ENCODE assay signal across 8 cellular contexts in the genomic region with DNA sequence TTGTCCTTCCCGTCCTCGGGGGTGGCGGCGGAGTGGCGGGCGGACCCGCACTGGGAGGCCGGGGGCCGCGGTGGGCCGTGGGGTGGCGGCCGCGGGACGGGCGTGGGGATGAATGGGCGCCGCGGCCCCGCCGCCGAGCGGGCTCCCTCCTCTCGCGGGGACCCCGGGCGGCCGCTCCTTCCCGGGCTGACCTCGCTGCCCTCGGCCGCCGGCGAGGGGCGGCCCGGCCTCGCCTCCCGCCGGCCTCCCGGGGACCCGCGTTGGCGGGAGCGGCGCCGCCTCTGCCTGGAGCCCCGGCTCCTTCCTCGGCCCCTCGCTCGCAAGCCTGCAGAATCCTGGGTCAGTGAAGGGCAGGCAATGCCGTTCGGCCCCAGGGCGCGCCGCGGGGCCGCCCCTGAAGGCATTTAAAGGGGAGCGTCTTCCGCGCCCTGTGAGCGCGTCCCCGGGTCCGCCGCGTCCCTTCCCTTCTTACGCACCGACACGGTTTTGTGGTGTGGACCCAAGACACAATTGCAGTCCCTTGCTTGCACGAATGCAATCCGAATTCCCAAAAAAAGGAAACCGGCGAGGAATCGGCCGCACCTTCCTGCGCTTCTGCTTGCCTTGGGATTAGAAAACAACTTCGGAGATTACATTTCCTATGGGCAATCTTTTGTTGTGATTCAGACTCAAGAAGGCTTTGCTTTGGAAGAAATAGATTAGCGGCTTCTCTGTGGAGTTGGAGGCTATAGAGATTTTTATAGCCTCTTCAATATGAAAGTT. TPM values are rescaled to one million over a fixed set of nuclear protein-coding genes. Genes with fewer than 3 reads are reported as not detected.
A peak's percentile ranks its signal among the peaks of the same experiment; 100 is the strongest.
DNase-seq lines count a peak whose midpoint lies in the region; ATAC-seq and TF ChIP-seq lines count a peak whose summit lies in the region.

No MANE protein-coding gene starts in this region.

- H4K20me1 ChIP-seq in Karpas-422 (ENCODE audit: insufficient read depth, low read depth, low read length), result peaks cover 10% of the 10 kb centered on the region; the same call in 1 of the 2 replicates

- no peaks in the 10 kb centered on the region for H3K36me3 ChIP-seq in Karpas-422 (ENCODE audit: insufficient read depth, low read length)
- no peaks in the 10 kb centered on the region for H3K36me3 ChIP-seq in uterus

- intact Hi-C loops in uterus (cut with DNase I; ENCODE audit: low total_unique reads), result no loop called here

- H3K9me3 Mint-ChIP-seq in activated T-cell treated with anti-CD3 and anti-CD28 coated beads, Interleukin-2, amount 50 U/mL, for 4 hours, result no peaks in the 10 kb centered on the region

- H3K9ac ChIP-seq in Karpas-422 (ENCODE audit: low read length), result peak overlapping the region; percentile 68

- peaks cover 15% of the 10 kb centered on the region for H3K4me1 Mint-ChIP-seq in activated T-cell treated with anti-CD3 and anti-CD28 coated beads, Interleukin-2, amount 50 U/mL, for 4 hours (ENCODE audit: low read depth)

- peaks cover 19% of the 10 kb centered on the region for H3K4me1 ChIP-seq in Karpas-422 (ENCODE audit: low read length)
- peaks cover 3 to 12% of the 10 kb centered on the region in 2 donors for H3K4me1 ChIP-seq in uterus

- H3K4me3 ChIP-seq in Karpas-422 (ENCODE audit: low read length), result peak overlapping the region; percentile 82
- H3K4me3 ChIP-seq in uterus, result peak overlapping the region; percentile 58 to 97

- no peak for TF ChIP-seq POLR2A in uterus (IDR thresholded peaks at IDR 0.05)

- peak; percentile 69 for DNase-seq in ELF-1 (ENCODE audit: low read depth, low spot score)
- peak; percentile 55 for DNase-seq in Karpas-422
- DNase-seq in activated T-cell treated with anti-CD3 and anti-CD28 coated beads, Interleukin-2, amount 50 U/mL, for 4 hours, result peak; percentile 10
- peak; percentile 15 for DNase-seq in fibroblast of gingiva (ENCODE audit: low read depth)
- peak; percentile 51 for DNase-seq in myocyte (ENCODE audit: low read depth)
- peak; percentile 24 to 33 for DNase-seq in uterus
- DNase-seq in epidermal melanocyte (ENCODE audit: insufficient read length, low spot score), result no peak
- DNase-seq in amniotic stem cell (lab: John Stamatoyannopoulos, UW), result no peak

- peaks cover 32% of the 10 kb centered on the region for H3K79me2 ChIP-seq in Karpas-422 (ENCODE audit: low read length)

- no peaks in the 10 kb centered on the region for H3K36me3 Mint-ChIP-seq in activated T-cell treated with anti-CD3 and anti-CD28 coated beads, Interleukin-2, amount 50 U/mL, for 4 hours (ENCODE audit: insufficient read depth)

- peak overlapping the region; percentile 90; the same call in 1 of the 2 replicates for H2AFZ ChIP-seq in Karpas-422 (ENCODE audit: low read length)

- no peaks in the 10 kb centered on the region for H3K9me3 ChIP-seq in Karpas-422 (ENCODE audit: low read length)
- H3K9me3 ChIP-seq in uterus, result no peaks in the 10 kb centered on the region

- peak overlapping the region; percentile 88 for H3K4me3 Mint-ChIP-seq in activated T-cell treated with anti-CD3 and anti-CD28 coated beads, Interleukin-2, amount 50 U/mL, for 4 hours

- H3K27ac ChIP-seq in Karpas-422 (ENCODE audit: low read length) (no peak overlapping the region), uterus (peak overlapping the region; percentile 92 to 93)

- H3K27me3 ChIP-seq in Karpas-422 (ENCODE audit: low read length), result no peaks in the 10 kb centered on the region
- H3K27me3 ChIP-seq in uterus, result no peaks in the 10 kb centered on the region

- no peak for TF ChIP-seq CTCF in uterus (IDR thresholded peaks at IDR 0.05)

- ATAC-seq in activated T-cell treated with anti-CD3 and anti-CD28 coated beads, Interleukin-2, amount 50 U/mL, for 4 hours, result no peak

- H3K9me2 ChIP-seq in Karpas-422 (replicated peaks; ENCODE audit: insufficient read depth, low read length), result no peaks in the 10 kb centered on the region

- H3K27me3 Mint-ChIP-seq in activated T-cell treated with anti-CD3 and anti-CD28 coated beads, Interleukin-2, amount 50 U/mL, for 4 hours (ENCODE audit: low read depth), result peaks cover 19% of the 10 kb centered on the region

- peak overlapping the region; percentile 93 for H3K4me2 ChIP-seq in Karpas-422 (ENCODE audit: low read depth, low read length, poor library complexity, severe bottlenecking)

RNA-seq across cellular contexts. Expression of a gene that starts 0.8 kb away (rescaled TPM):
- total RNA-seq in Karpas-422 (2014; rRNA removed; shearing (Covaris generic); ENCODE audit: low replicate concordance), result 2.3 TPM in 2 replicates
- total RNA-seq in activated T-cell treated with anti-CD3 and anti-CD28 coated beads, Interleukin-2, amount 50 U/mL, for 4 hours, result 1 to 10 TPM; 2.1 to 2.5 (median 2.4) TPM
- total RNA-seq in myocyte (32.2 and 36.8 TPM in 2 replicates), uterus (10 to 100 TPM; 21.8 to 77.4 (median 48.1) TPM)
- polyA plus RNA-seq in myocyte (2012), result 16.2 TPM

RNA-seq across cellular contexts. Expression of a gene that starts 1.5 kb away (rescaled TPM):
- total RNA-seq in Karpas-422 (2014; rRNA removed; shearing (Covaris generic); ENCODE audit: low replicate concordance), result 38.9 and 43.6 TPM in 2 replicates
- 10 to 100 TPM; 20.8 to 23.0 (median 22.8) TPM for total RNA-seq in activated T-cell treated with anti-CD3 and anti-CD28 coated beads, Interleukin-2, amount 50 U/mL, for 4 hours
- total RNA-seq in myocyte (13.7 and 19.1 TPM in 2 replicates), uterus (100 to 1,000 TPM in 1 of 4 donors, 10 to 100 TPM in 3; 66.8 to 147 (median 67.3) TPM)
- polyA plus RNA-seq in myocyte (2012), result 19.3 TPM

RNA-seq across cellular contexts. Expression of a gene that starts 54.6 kb away (rescaled TPM):
- 14.6 and 16.1 TPM in 2 replicates for total RNA-seq in Karpas-422 (2014; rRNA removed; shearing (Covaris generic); ENCODE audit: low replicate concordance)
- total RNA-seq in activated T-cell treated with anti-CD3 and anti-CD28 coated beads, Interleukin-2, amount 50 U/mL, for 4 hours, result 10 to 100 TPM; 20.9 to 22.5 (median 22.0) TPM
- total RNA-seq in myocyte (10.1 and 12.4 TPM in 2 replicates), uterus (10 to 100 TPM in 2 of 4 donors, 1 to 10 TPM in 2; 7.2 to 19.8 (median 12.8) TPM)
- polyA plus RNA-seq in myocyte (2012), result 6.7 TPM

Comparison
In these comparisons a context has a peak if more than half of its experiments do, and no peak if none do; other contexts are left out.
1. DNase-seq: peak in ELF-1 (single experiment), Karpas-422 (single experiment), activated T-cell treated with anti-CD3 and anti-CD28 coated beads, Interleukin-2, amount 50 U/mL, for 4 hours (single experiment), fibroblast of gingiva (single experiment), myocyte (single experiment) and uterus (2 of 2); none in epidermal melanocyte (single experiment) and amniotic stem cell (single experiment).